ENCODE assay signal across 22 cellular contexts in the genomic region with DNA sequence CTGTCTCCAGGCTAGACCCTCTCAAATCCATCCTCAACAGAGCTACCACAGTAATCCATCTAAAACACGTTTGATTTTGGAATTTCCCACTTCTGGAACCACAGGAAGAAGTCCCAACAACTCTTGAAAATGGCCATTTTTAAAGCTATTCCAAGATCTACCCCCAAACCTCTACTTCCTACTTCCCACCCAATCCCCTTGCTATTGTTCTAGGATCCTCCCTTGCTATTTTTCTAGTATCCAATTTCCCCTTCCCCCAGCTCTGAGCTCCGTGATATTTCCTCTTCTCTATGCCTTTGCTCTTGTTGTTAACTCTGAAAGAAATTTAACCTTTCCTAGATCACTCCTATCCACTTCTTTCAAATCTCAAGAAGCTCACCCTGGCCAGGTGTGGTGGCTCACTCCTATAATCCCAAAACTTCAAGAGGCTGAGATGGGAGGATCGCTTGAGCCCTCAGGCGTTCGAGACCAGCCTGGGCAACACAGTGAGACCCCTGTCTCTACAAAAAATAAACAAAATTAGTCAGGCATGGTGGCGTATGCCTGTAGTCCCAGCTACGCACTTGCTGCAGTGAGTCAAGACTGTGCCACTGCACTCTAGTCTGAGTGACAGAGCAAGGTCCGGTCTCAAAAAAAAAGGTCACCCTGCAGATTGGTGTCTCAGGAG.
"Had no signal": no experiment of that assay in that cellular context is flagged by ENCODE, and none has a peak within 500 bp of the region (broad histone marks: within the 10 kb centered on the region; RNA-seq: fewer than 3 reads in every experiment).

No MANE protein-coding gene starts in this region.

- H3K36me3 ChIP-seq: lower lobe of right lung, tibial nerve, vagina had no signal

- ATAC-seq: activated CD4-positive, CD25-positive, alpha-beta regulatory T cell treated with anti-CD3 and anti-CD28 coated beads, Interleukin-2, amount 50 U/mL, for 24 hours; activated CD8-positive, alpha-beta memory T cell treated with anti-CD3 and anti-CD28 coated beads, Interleukin-2, amount 10 ng/mL, durations not matched to agents 7 days and 5 days; activated CD8-positive, alpha-beta T cell treated with anti-CD3 and anti-CD28 coated beads for 36 hours; activated naive CD4-positive, alpha-beta T cell treated with anti-CD3 and anti-CD28 coated beads, Interleukin-2, amount 50 U/mL, for 72 hours; left cardiac atrium; lower lobe of right lung; mucosa of descending colon had no signal

- DNase-seq: activated CD4-positive, alpha-beta T cell treated with anti-CD3 and anti-CD28 coated beads, Interleukin-2, amount 10 ng/mL, durations not matched to agents 7 days and 5 days; activated CD8-positive, alpha-beta memory T cell treated with anti-CD3 and anti-CD28 coated beads, Interleukin-2, amount 10 ng/mL, durations not matched to agents 7 days and 5 days; activated CD8-positive, alpha-beta T cell treated with anti-CD3 and anti-CD28 coated beads for 36 hours; aorta; cerebellar nuclear complex; foreskin fibroblast; hippocampal formation; left cardiac atrium; lower lobe of right lung; mesendoderm; mucosa of descending colon; naive B cell; nucleus accumbens; retina; SK-N-SH; stimulated activated CD4-positive, alpha-beta T cell treated with anti-CD3 and anti-CD28 coated beads, Interleukin-4, amount 100 ng/mL, for 24 hours; substantia nigra had no signal

- FAIRE-seq: islet of Langerhans had no signal

- H3K4me3 ChIP-seq: lower lobe of right lung, mucosa of descending colon, tibial nerve, vagina had no signal

- H3K9me3 ChIP-seq: lower lobe of right lung, mucosa of descending colon, SK-N-SH, tibial nerve, vagina had no signal

- H3K27me3 ChIP-seq: tibial nerve, vagina had no signal

- H3K27ac ChIP-seq: lower lobe of right lung, vagina had no signal
